ENCODE assay signal across 20 cellular contexts in the genomic region with DNA sequence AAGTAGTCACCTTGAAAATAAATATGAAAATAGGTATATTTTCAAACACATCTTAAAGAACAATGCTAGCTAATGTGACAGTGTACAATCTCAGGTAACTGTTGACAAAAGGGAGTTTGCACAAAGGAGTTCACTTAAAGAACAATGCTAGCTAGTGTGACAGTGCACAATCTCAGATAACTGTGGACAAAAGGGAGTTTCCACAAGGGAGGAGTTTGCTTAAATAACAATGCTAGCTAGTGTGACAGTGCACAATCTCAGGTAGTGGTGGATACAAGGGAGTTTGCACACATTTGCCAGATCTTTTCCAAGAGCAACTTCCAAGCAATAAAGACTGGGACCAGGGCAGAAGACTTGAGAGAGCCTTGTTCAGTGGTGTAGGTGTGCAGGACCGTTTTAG.
DNase-seq lines count a peak whose midpoint lies in the region; ATAC-seq and TF ChIP-seq lines count a peak whose summit lies in the region.
"Had no signal": no experiment of that assay in that cellular context is flagged by ENCODE, and none has a peak within 500 bp of the region (broad histone marks: within the 10 kb centered on the region; RNA-seq: fewer than 3 reads in every experiment).

No MANE protein-coding gene starts in this region.

- no peaks in the 10 kb centered on the region for H3K36me3 Mint-ChIP-seq in H9 (ENCODE audit: insufficient read depth in 1 of 3, low read depth in 3 of 3)
- H3K36me3 Mint-ChIP-seq: CD8-positive, alpha-beta T cell had no signal

- no peak overlapping the region for H4K91ac ChIP-seq in H9 (ENCODE audit: insufficient read length, low read depth, low read length)

- H3K27ac ChIP-seq in H9 (ENCODE audit: insufficient read length, low read depth, low read length) (no peak overlapping the region), gastroesophageal sphincter (no peak overlapping the region)
- H3K27ac ChIP-seq: BLaER1 treated with 17β-estradiol and CSF1 and Interleukin-3, amounts not matched to agents 10 nM and 100 nM; HL-60; SK-N-MC had no signal

- no peak overlapping the region for H2BK15ac ChIP-seq in H9 (ENCODE audit: low read depth, low read length)

- ATAC-seq in GM18519 (IDR thresholded peaks at IDR 0.05; ENCODE audit: low FRiP score, unreplicated experiment), result peak; percentile 55
- peak; percentile 92 for ATAC-seq in HG03571 (IDR thresholded peaks at IDR 0.05; ENCODE audit: unreplicated experiment)
- no peak for ATAC-seq in HG03039 (IDR thresholded peaks at IDR 0.05; ENCODE audit: unreplicated experiment)
- ATAC-seq in gastroesophageal sphincter, result no peak
- ATAC-seq: CD8-positive, alpha-beta T cell had no signal

- no peak for TF ChIP-seq EP300 in gastroesophageal sphincter (IDR thresholded peaks at IDR 0.05)

- H3K4ac ChIP-seq in H9 (ENCODE audit: low read depth, low read length), result no peak overlapping the region

- no peak overlapping the region for H2BK20ac ChIP-seq in H9 (ENCODE audit: low read depth, low read length, poor library complexity, severe bottlenecking)

- no peak overlapping the region for H3K23ac ChIP-seq in H9 (ENCODE audit: insufficient read length, low read depth, low read length)

- no peaks in the 10 kb centered on the region for H3K79me2 ChIP-seq in H9 (ENCODE audit: insufficient read depth, low read length)

- no peaks in the 10 kb centered on the region for H3K27me3 ChIP-seq in H9 (ENCODE audit: insufficient read depth, low read length)
- no peaks in the 10 kb centered on the region for H3K27me3 ChIP-seq in gastroesophageal sphincter
- H3K27me3 ChIP-seq: BLaER1 treated with 17β-estradiol and CSF1 and Interleukin-3, amounts not matched to agents 10 nM and 100 nM had no signal

- no peaks in the 10 kb centered on the region for H3K4me1 ChIP-seq in H9 (ENCODE audit: insufficient read depth, low read length)
- no peaks in the 10 kb centered on the region for H3K4me1 ChIP-seq in gastroesophageal sphincter
- H3K4me1 ChIP-seq: BLaER1 treated with 17β-estradiol and CSF1 and Interleukin-3, amounts not matched to agents 10 nM and 100 nM had no signal

- H4K20me1 ChIP-seq in H9 (ENCODE audit: control insufficient read depth, insufficient read depth, insufficient read length), result no peaks in the 10 kb centered on the region
- H4K20me1 ChIP-seq: BLaER1 treated with 17β-estradiol and CSF1 and Interleukin-3, amounts not matched to agents 10 nM and 100 nM had no signal

- H3K18ac ChIP-seq in H9 (ENCODE audit: insufficient read length, low read depth, low read length), result peak overlapping the region; percentile 20

- no peak overlapping the region for H3T11ph ChIP-seq in H9 (ENCODE audit: low read length)

- no peak overlapping the region for H3K4me3 Mint-ChIP-seq in H9
- H3K4me3 Mint-ChIP-seq: CD8-positive, alpha-beta T cell had no signal

- H2AFZ ChIP-seq in H9 (ENCODE audit: low read length), result no peak overlapping the region

- H3K14ac ChIP-seq in H9 (ENCODE audit: insufficient read depth, low read length), result no peak overlapping the region

- H4K8ac ChIP-seq in H9 (replicated peaks; ENCODE audit: insufficient read length, low read depth, low read length), result peak overlapping the region; percentile 18

- no peaks in the 10 kb centered on the region for H3K36me3 ChIP-seq in gastroesophageal sphincter
- H3K36me3 ChIP-seq: BLaER1 treated with 17β-estradiol and CSF1 and Interleukin-3, amounts not matched to agents 10 nM and 100 nM had no signal

- no peaks in the 10 kb centered on the region for H3K27me3 Mint-ChIP-seq in H9 (ENCODE audit: low read depth)

- no peak for TF ChIP-seq POLR2A in gastroesophageal sphincter (IDR thresholded peaks at IDR 0.05)

- H2BK5ac ChIP-seq in H9 (ENCODE audit: insufficient read length, low read length), result no peak overlapping the region

- H4K5ac ChIP-seq in H9 (ENCODE audit: insufficient read length, low read depth, low read length), result no peak overlapping the region

- no peaks in the 10 kb centered on the region for H3K23me2 ChIP-seq in H9 (ENCODE audit: insufficient read length, low read depth, low read length, poor library complexity, severe bottlenecking)

- H2AK5ac ChIP-seq in H9 (ENCODE audit: insufficient read length, low read length), result no peak overlapping the region

- H3K9me3 ChIP-seq in H9 (ENCODE audit: control insufficient read depth, low read depth, low read length) (no peaks in the 10 kb centered on the region), gastroesophageal sphincter (no peaks in the 10 kb centered on the region)
- H3K9me3 ChIP-seq: BLaER1 treated with 17β-estradiol and CSF1 and Interleukin-3, amounts not matched to agents 10 nM and 100 nM had no signal

- no peak overlapping the region for H2BK12ac ChIP-seq in H9 (ENCODE audit: insufficient read length, low read depth, low read length)

- H3K79me1 ChIP-seq in H9 (ENCODE audit: insufficient read depth, low read depth, low read length, poor library complexity, severe bottlenecking), result no peaks in the 10 kb centered on the region

- H3K4me2 ChIP-seq in H9 (ENCODE audit: insufficient read depth, insufficient read length, low read length), result no peak overlapping the region
- H3K4me2 ChIP-seq: BLaER1 treated with 17β-estradiol and CSF1 and Interleukin-3, amounts not matched to agents 10 nM and 100 nM had no signal

- TF ChIP-seq CTCF in H9 (conservative IDR thresholded peaks at IDR 0.05) (no peak), epithelial cell of proximal tubule (conservative IDR thresholded peaks at IDR 0.05; ENCODE audit: low read depth, low read length) (no peak), gastroesophageal sphincter (IDR thresholded peaks at IDR 0.05) (no peak)

- no peak overlapping the region for H3K9ac ChIP-seq in H9 (ENCODE audit: extremely low read depth, insufficient read length, low read length)
- H3K9ac ChIP-seq: BLaER1 treated with 17β-estradiol and CSF1 and Interleukin-3, amounts not matched to agents 10 nM and 100 nM had no signal

- no peak for DNase-seq in H9
- DNase-seq in epithelial cell of proximal tubule (ENCODE audit: low read depth), result peak; percentile 3
- DNase-seq in kidney tubule cell (ENCODE audit: low spot score), result no peak
- DNase-seq: DMS79 treated with DMSO at 0.1 percent for 48 hours, HCEC 1CT, IMR-90, Karpas-422, NCI-H1048, NCI-H2081, NCI-H774, OCI-M1, SHP77 had no signal

- no peak overlapping the region for H3K56ac ChIP-seq in H9 (ENCODE audit: insufficient read length, low read depth, low read length)

- H3K4me3 ChIP-seq in epithelial cell of proximal tubule (ENCODE audit: low read depth, low read length), result no peak overlapping the region
- H3K4me3 ChIP-seq in gastroesophageal sphincter, result no peak overlapping the region
- H3K4me3 ChIP-seq: BLaER1 treated with 17β-estradiol and CSF1 and Interleukin-3, amounts not matched to agents 10 nM and 100 nM; SK-N-MC had no signal

- no CpG with 5 or more reads among the region's 1 CpG for WGBS in H9 (ENCODE audit: extremely low coverage, insufficient read length, low lambda C conversion rate)
- 44 to 100% methylated on average over 1 of the region's 1 CpG for WGBS in gastroesophageal sphincter (ENCODE audit: low coverage in 1 of 2), 2 donors

- peaks cover 0 to 3% of the 10 kb centered on the region in 2 experiments; a peak in 1 of 4 replicates for H3K4me1 Mint-ChIP-seq in H9

- peak overlapping the region in 1 of 3 experiments; percentile 65; a peak in 3 of 7 replicates for H3K27ac Mint-ChIP-seq in H9
- H3K27ac Mint-ChIP-seq: CD8-positive, alpha-beta T cell had no signal

- no peaks in the 10 kb centered on the region for H3K9me3 Mint-ChIP-seq in H9

- no peak overlapping the region for H2BK120ac ChIP-seq in H9 (ENCODE audit: low read depth, low read length, poor library complexity, severe bottlenecking)

Comparison
In these comparisons a context has a peak if more than half of its experiments do, and no peak if none do; other contexts are left out.
1. ATAC-seq: peak in GM18519 (single experiment) and HG03571 (single experiment); none in HG03039 (single experiment) and gastroesophageal sphincter (single experiment).